In genomic region chrX:49174723-49175122, GRCh38 we compare ENCODE assay signal across 14 cellular contexts. TPM values are rescaled to one million over a fixed set of nuclear protein-coding genes. Genes with fewer than 3 reads are reported as not detected.
DNase-seq lines count a peak whose midpoint lies in the region; ATAC-seq and TF ChIP-seq lines count a peak whose summit lies in the region.
"Had no signal": no experiment of that assay in that cellular context is flagged by ENCODE, and none has a peak within 500 bp of the region (broad histone marks: within the 10 kb centered on the region; RNA-seq: fewer than 3 reads in every experiment).

No MANE protein-coding gene starts in this region.

- no peaks in the 10 kb centered on the region for H3K27me3 ChIP-seq in BE2C

- peak overlapping the region; percentile 72 to 74 for H3K27ac Mint-ChIP-seq in activated naive CD4-positive, alpha-beta T cell treated with anti-CD3 and anti-CD28 coated beads, Interleukin-2, amount 50 U/mL, for 72 hours
- H3K27ac Mint-ChIP-seq in activated T-helper 17 cell treated with anti-CD3 and anti-CD28 coated beads, Interleukin-2, amount 50 U/mL, for 72 hours: no peak overlapping the region
- H3K27ac Mint-ChIP-seq in stimulated activated naive B cell treated with anti-CD40 and anti-IgM and Interleukin-4, amounts not matched to agents 10 μg/mL and 1 μg/mL and 100 μg/mL, for 72 hours: peak overlapping the region; percentile 59
- H3K27ac Mint-ChIP-seq: T-cell had no signal

- H3K9me3 ChIP-seq in BE2C: no peaks in the 10 kb centered on the region
- H3K9me3 ChIP-seq: left ventricle myocardium inferior had no signal

- no peak for TF ChIP-seq CTCF in BE2C (IDR thresholded peaks at IDR 0.05; ENCODE audit: low read depth, low read length)

- no peaks in the 10 kb centered on the region for H3K9me3 Mint-ChIP-seq in activated naive CD4-positive, alpha-beta T cell treated with anti-CD3 and anti-CD28 coated beads, Interleukin-2, amount 50 U/mL, for 72 hours
- H3K9me3 Mint-ChIP-seq in activated T-helper 17 cell treated with anti-CD3 and anti-CD28 coated beads, Interleukin-2, amount 50 U/mL, for 72 hours: no peaks in the 10 kb centered on the region
- H3K9me3 Mint-ChIP-seq in stimulated activated naive B cell treated with anti-CD40 and anti-IgM and Interleukin-4, amounts not matched to agents 10 μg/mL and 1 μg/mL and 100 μg/mL, for 72 hours: peaks cover 0 to 7% of the 10 kb centered on the region in 2 donors
- H3K9me3 Mint-ChIP-seq: T-cell had no signal

- H3K4me1 Mint-ChIP-seq in activated T-helper 17 cell treated with anti-CD3 and anti-CD28 coated beads, Interleukin-2, amount 50 U/mL, for 72 hours: peaks cover 14% of the 10 kb centered on the region
- H3K4me1 Mint-ChIP-seq in stimulated activated naive B cell treated with anti-CD40 and anti-IgM and Interleukin-4, amounts not matched to agents 10 μg/mL and 1 μg/mL and 100 μg/mL, for 72 hours: peaks cover 20 to 51% of the 10 kb centered on the region in 2 donors

- peak overlapping the region; percentile 85 for H3K4me3 Mint-ChIP-seq in activated T-helper 17 cell treated with anti-CD3 and anti-CD28 coated beads, Interleukin-2, amount 50 U/mL, for 72 hours
- peak overlapping the region in 1 of 2 donors; percentile 29 for H3K4me3 Mint-ChIP-seq in stimulated activated naive B cell treated with anti-CD40 and anti-IgM and Interleukin-4, amounts not matched to agents 10 μg/mL and 1 μg/mL and 100 μg/mL, for 72 hours
- H3K4me3 Mint-ChIP-seq: T-cell had no signal

- H3K4me3 ChIP-seq in BE2C (ENCODE audit: low read depth, low read length): no peak overlapping the region
- H3K4me3 ChIP-seq: left ventricle myocardium inferior had no signal

- H3K4me1 ChIP-seq in BE2C: no peaks in the 10 kb centered on the region

- ATAC-seq in activated naive CD4-positive, alpha-beta T cell treated with anti-CD3 and anti-CD28 coated beads, Interleukin-2, amount 50 U/mL, for 72 hours: no peak
- no peak for ATAC-seq in activated T-helper 17 cell treated with anti-CD3 and anti-CD28 coated beads, Interleukin-2, amount 50 U/mL, for 72 hours (replicated peaks)
- ATAC-seq in stimulated activated naive B cell treated with anti-CD40 and anti-IgM and Interleukin-4, amounts not matched to agents 10 μg/mL and 1 μg/mL and 100 μg/mL, for 72 hours (replicated peaks): no peak
- ATAC-seq: T-cell had no signal

- H3K36me3 Mint-ChIP-seq in activated naive CD4-positive, alpha-beta T cell treated with anti-CD3 and anti-CD28 coated beads, Interleukin-2, amount 50 U/mL, for 72 hours: peaks cover 16 to 20% of the 10 kb centered on the region in 2 donors
- peaks cover 61% of the 10 kb centered on the region for H3K36me3 Mint-ChIP-seq in activated T-helper 17 cell treated with anti-CD3 and anti-CD28 coated beads, Interleukin-2, amount 50 U/mL, for 72 hours (ENCODE audit: low read depth)
- peaks cover 28 to 35% of the 10 kb centered on the region in 2 donors for H3K36me3 Mint-ChIP-seq in stimulated activated naive B cell treated with anti-CD40 and anti-IgM and Interleukin-4, amounts not matched to agents 10 μg/mL and 1 μg/mL and 100 μg/mL, for 72 hours

- H3K36me3 ChIP-seq in BE2C: no peaks in the 10 kb centered on the region; the same call in none of the 2 replicates

- DNase-seq in activated naive CD4-positive, alpha-beta T cell treated with anti-CD3 and anti-CD28 coated beads, Interleukin-2, amount 50 U/mL, for 72 hours (ENCODE audit: low spot score in 2 of 2): no peak
- DNase-seq in activated naive CD4-positive, alpha-beta T cell (lab: John Stamatoyannopoulos, UW): no peak
- DNase-seq in stimulated activated naive B cell treated with anti-CD40 and anti-IgM and Interleukin-4, amounts not matched to agents 10 μg/mL and 1 μg/mL and 100 μg/mL, for 72 hours: no peak
- DNase-seq in occipital lobe (lab: John Stamatoyannopoulos, UW): no peak
- no peak for DNase-seq in BE2C
- DNase-seq: activated CD4-positive, alpha-beta T cell treated with anti-CD3 and anti-CD28 coated beads for 48 hours; activated T-cell treated with anti-CD3 and anti-CD28 coated beads, Interleukin-2, amount 50 U/mL, for 48 hours; cortex of kidney; HCEC 1CT; left ventricle myocardium inferior; NCI-H1694 treated with DMSO at 0.1 percent for 48 hours; NCI-H526 treated with DMSO at 0.1 percent for 48 hours; T-cell had no signal

- no peaks in the 10 kb centered on the region for H3K27me3 Mint-ChIP-seq in activated T-helper 17 cell treated with anti-CD3 and anti-CD28 coated beads, Interleukin-2, amount 50 U/mL, for 72 hours
- H3K27me3 Mint-ChIP-seq in stimulated activated naive B cell treated with anti-CD40 and anti-IgM and Interleukin-4, amounts not matched to agents 10 μg/mL and 1 μg/mL and 100 μg/mL, for 72 hours: no peaks in the 10 kb centered on the region
- H3K27me3 Mint-ChIP-seq: T-cell had no signal

RNA-seq across cellular contexts. Expression of gene PLP2, which starts 3.0 kb away (rescaled TPM):
- total RNA-seq in activated naive CD4-positive, alpha-beta T cell treated with anti-CD3 and anti-CD28 coated beads, Interleukin-2, amount 50 U/mL, for 72 hours: 100 to 1,000 TPM; 142 to 169 TPM
- 100 to 1,000 TPM; 228 to 233 TPM for total RNA-seq in activated T-helper 17 cell treated with anti-CD3 and anti-CD28 coated beads, Interleukin-2, amount 50 U/mL, for 72 hours
- 0.62 TPM for total RNA-seq in occipital lobe
- 70.6 TPM for polyA plus RNA-seq in BE2C (2012; ENCODE audit: insufficient read depth, insufficient read length, low read depth)

RNA-seq across cellular contexts. Expression of gene PRICKLE3, which starts 11.4 kb away (rescaled TPM):
- 10 to 100 TPM; 22.8 to 27.3 TPM for total RNA-seq in activated naive CD4-positive, alpha-beta T cell treated with anti-CD3 and anti-CD28 coated beads, Interleukin-2, amount 50 U/mL, for 72 hours
- 10 to 100 TPM; 19.8 to 45.3 TPM for total RNA-seq in activated T-helper 17 cell treated with anti-CD3 and anti-CD28 coated beads, Interleukin-2, amount 50 U/mL, for 72 hours
- total RNA-seq in occipital lobe: 0.47 TPM
- not detected for polyA plus RNA-seq in BE2C (2012; ENCODE audit: insufficient read depth, insufficient read length, low read depth)

RNA-seq across cellular contexts. Expression of gene MAGIX, which starts 12.2 kb away (rescaled TPM):
- total RNA-seq in activated naive CD4-positive, alpha-beta T cell treated with anti-CD3 and anti-CD28 coated beads, Interleukin-2, amount 50 U/mL, for 72 hours: 1 to 10 TPM; 1.2 to 3.6 TPM
- 1 to 10 TPM; 1.5 to 3.7 TPM for total RNA-seq in activated T-helper 17 cell treated with anti-CD3 and anti-CD28 coated beads, Interleukin-2, amount 50 U/mL, for 72 hours
- 3.4 TPM for total RNA-seq in occipital lobe
- polyA plus RNA-seq in BE2C (2012; ENCODE audit: insufficient read depth, insufficient read length, low read depth): 3.0 TPM

RNA-seq across cellular contexts. Expression of gene SYP, which starts 25.3 kb away (rescaled TPM):
- 10 to 100 TPM; 11.2 to 69.3 TPM for total RNA-seq in activated naive CD4-positive, alpha-beta T cell treated with anti-CD3 and anti-CD28 coated beads, Interleukin-2, amount 50 U/mL, for 72 hours
- total RNA-seq in activated T-helper 17 cell treated with anti-CD3 and anti-CD28 coated beads, Interleukin-2, amount 50 U/mL, for 72 hours: 10 to 100 TPM; 16.6 to 53.4 TPM
- total RNA-seq in occipital lobe: 158 TPM
- polyA plus RNA-seq in BE2C (2012; ENCODE audit: insufficient read depth, insufficient read length, low read depth): 161 TPM

RNA-seq across cellular contexts. Expression of gene GPKOW, which starts 51.2 kb away (rescaled TPM):
- total RNA-seq in activated naive CD4-positive, alpha-beta T cell treated with anti-CD3 and anti-CD28 coated beads, Interleukin-2, amount 50 U/mL, for 72 hours: 10 to 100 TPM; 15.6 to 24.5 TPM
- 10 to 100 TPM; 17.3 to 18.1 TPM for total RNA-seq in activated T-helper 17 cell treated with anti-CD3 and anti-CD28 coated beads, Interleukin-2, amount 50 U/mL, for 72 hours
- 18.2 TPM for total RNA-seq in occipital lobe
- polyA plus RNA-seq in BE2C (2012; ENCODE audit: insufficient read depth, insufficient read length, low read depth): 63.3 TPM

Comparison
In these comparisons a context has a peak if more than half of its experiments do, and no peak if none do; other contexts are left out.
1. RNA of gene PLP2, which starts 3.0 kb away (total RNA-seq): 228 to 233 TPM in activated T-helper 17 cell treated with anti-CD3 and anti-CD28 coated beads, Interleukin-2, amount 50 U/mL, for 72 hours and 142 to 169 TPM in activated naive CD4-positive, alpha-beta T cell treated with anti-CD3 and anti-CD28 coated beads, Interleukin-2, amount 50 U/mL, for 72 hours; 0.62 TPM in occipital lobe (single experiment); every median in the first group is over 10 times any median in the second.
2. RNA of gene PRICKLE3, which starts 11.4 kb away (total RNA-seq): 19.8 to 45.3 TPM in activated T-helper 17 cell treated with anti-CD3 and anti-CD28 coated beads, Interleukin-2, amount 50 U/mL, for 72 hours and 22.8 to 27.3 TPM in activated naive CD4-positive, alpha-beta T cell treated with anti-CD3 and anti-CD28 coated beads, Interleukin-2, amount 50 U/mL, for 72 hours; 0.47 TPM in occipital lobe (single experiment); every median in the first group is over 10 times any median in the second.